ENCODE assay signal across 20 cellular contexts in the genomic region with DNA sequence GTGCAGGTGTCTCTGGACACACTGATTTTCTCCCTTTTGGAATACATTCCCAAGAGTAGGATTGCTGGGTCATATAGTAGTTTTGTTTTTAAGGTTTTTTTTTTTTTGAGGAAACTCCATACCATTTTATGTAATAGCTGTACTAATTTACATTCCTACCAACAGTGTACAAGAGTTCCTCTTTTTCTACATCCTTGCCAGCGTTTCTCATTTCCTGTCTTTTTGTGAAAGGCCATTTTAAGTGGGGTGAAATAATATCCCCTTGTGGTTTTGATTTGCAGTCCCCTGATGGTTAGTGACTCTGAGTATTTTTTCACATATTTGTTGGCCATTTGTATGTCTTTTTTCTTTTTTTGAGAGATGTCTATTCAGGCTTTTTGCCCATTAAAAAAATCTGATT.
"Had no signal": no experiment of that assay in that cellular context is flagged by ENCODE, and none has a peak within 500 bp of the region (broad histone marks: within the 10 kb centered on the region; RNA-seq: fewer than 3 reads in every experiment).

No MANE protein-coding gene starts in this region.

- H3K4me3 ChIP-seq: breast epithelium, left ventricle myocardium inferior, neural progenitor cell, transverse colon had no signal

- H3K27me3 ChIP-seq: breast epithelium, neural progenitor cell, transverse colon had no signal

- H3K9me3 ChIP-seq: transverse colon had no signal

- H3K27ac ChIP-seq: breast epithelium, left ventricle myocardium inferior, neural progenitor cell, transverse colon had no signal

- H3K4me1 ChIP-seq: breast epithelium, left ventricle myocardium inferior, neural progenitor cell, transverse colon had no signal

- H3K27ac Mint-ChIP-seq: activated naive CD8-positive, alpha-beta T cell treated with anti-CD3 and anti-CD28 coated beads for 36 hours; mesothelial cell of epicardium; naive thymus-derived CD8-positive, alpha-beta T cell; neural progenitor cell; stimulated activated naive B cell treated with anti-CD40 and anti-IgM and Interleukin-4, amounts not matched to agents 10 μg/mL and 1 μg/mL and 100 μg/mL, for 72 hours; WTC11 had no signal

- H3K4me3 Mint-ChIP-seq: activated naive CD8-positive, alpha-beta T cell treated with anti-CD3 and anti-CD28 coated beads for 36 hours; activated T-cell treated with anti-CD3 and anti-CD28 coated beads, Interleukin-2, amount 50 U/mL, for 4 hours; central memory CD8-positive, alpha-beta T cell; mesothelial cell of epicardium; naive thymus-derived CD8-positive, alpha-beta T cell; neural progenitor cell; stimulated activated naive B cell treated with anti-CD40 and anti-IgM and Interleukin-4, amounts not matched to agents 10 μg/mL and 1 μg/mL and 100 μg/mL, for 72 hours; WTC11 had no signal

- H3K36me3 Mint-ChIP-seq: activated naive CD8-positive, alpha-beta T cell treated with anti-CD3 and anti-CD28 coated beads for 36 hours; mesothelial cell of epicardium; naive thymus-derived CD8-positive, alpha-beta T cell; stimulated activated naive B cell treated with anti-CD40 and anti-IgM and Interleukin-4, amounts not matched to agents 10 μg/mL and 1 μg/mL and 100 μg/mL, for 72 hours had no signal

- H3K36me3 ChIP-seq: breast epithelium, left ventricle myocardium inferior, neural progenitor cell, transverse colon had no signal

- DNase-seq: activated CD8-positive, alpha-beta memory T cell treated with anti-CD3 and anti-CD28 coated beads for 24 hours; activated CD8-positive, alpha-beta memory T cell treated with anti-CD3 and anti-CD28 coated beads, Interleukin-2, amount 50 U/mL, for 4 hours; activated naive CD4-positive, alpha-beta T cell treated with Interleukin-2 at 50 U/mL for 16 hours; activated naive CD8-positive, alpha-beta T cell treated with anti-CD3 and anti-CD28 coated beads for 36 hours; activated T-cell treated with anti-CD3 and anti-CD28 coated beads, Interleukin-2, amount 50 U/mL, for 4 hours; effector memory CD4-positive, alpha-beta T cell; glutamatergic neuron; hippocampal formation; left ventricle myocardium inferior; mammary epithelial cell; naive thymus-derived CD8-positive, alpha-beta T cell; stimulated activated CD4-positive, alpha-beta T cell treated with anti-CD3 and anti-CD28 coated beads, Interleukin-2, amount 100 ng/mL, for 48 hours; stimulated activated CD8-positive, alpha-beta memory T cell treated with anti-CD3 and anti-CD28 coated beads, Interleukin-4, amount 100 ng/mL, for 48 hours; stimulated activated naive B cell treated with anti-CD40 and anti-IgM and Interleukin-4, amounts not matched to agents 10 μg/mL and 1 μg/mL and 100 μg/mL, for 72 hours; transverse colon had no signal

- H3K4me1 Mint-ChIP-seq: activated naive CD8-positive, alpha-beta T cell treated with anti-CD3 and anti-CD28 coated beads for 36 hours; central memory CD8-positive, alpha-beta T cell; neural progenitor cell; stimulated activated naive B cell treated with anti-CD40 and anti-IgM and Interleukin-4, amounts not matched to agents 10 μg/mL and 1 μg/mL and 100 μg/mL, for 72 hours had no signal

- H3K27me3 Mint-ChIP-seq: activated naive CD8-positive, alpha-beta T cell treated with anti-CD3 and anti-CD28 coated beads for 36 hours; central memory CD8-positive, alpha-beta T cell; naive thymus-derived CD8-positive, alpha-beta T cell; stimulated activated naive B cell treated with anti-CD40 and anti-IgM and Interleukin-4, amounts not matched to agents 10 μg/mL and 1 μg/mL and 100 μg/mL, for 72 hours had no signal

- ATAC-seq: activated T-cell treated with anti-CD3 and anti-CD28 coated beads, Interleukin-2, amount 50 U/mL, for 4 hours; naive thymus-derived CD8-positive, alpha-beta T cell; stimulated activated naive B cell treated with anti-CD40 and anti-IgM and Interleukin-4, amounts not matched to agents 10 μg/mL and 1 μg/mL and 100 μg/mL, for 72 hours; WTC11 had no signal
